ENCODE assay signal across 2 cellular contexts in genomic region chr7:101273126-101273525, GRCh38.
TF ChIP-seq lines count a peak whose summit lies in the region.

No MANE protein-coding gene starts in this region.

TF ChIP-seq in GM23338, 12 proteins besides CTCF, POLR2A, EP300 and RAD21 (continued from another document):
- no peak for TF ChIP-seq REST (IDR thresholded peaks at IDR 0.05; ENCODE audit: unreplicated experiment)
- TF ChIP-seq ZNF331 (CRISPR knock-in tag; IDR thresholded peaks at IDR 0.05; ENCODE audit: low read depth), result no peak
- no peak for TF ChIP-seq CREB1 (CRISPR knock-in tag; IDR thresholded peaks at IDR 0.05; ENCODE audit: low read depth)
- no peak for TF ChIP-seq ZNF114 (CRISPR knock-in tag; IDR thresholded peaks at IDR 0.05)
- no peak for TF ChIP-seq JUNB (IDR thresholded peaks at IDR 0.05; ENCODE audit: unreplicated experiment)
- no peak for TF ChIP-seq ETS1 (IDR thresholded peaks at IDR 0.05)
- TF ChIP-seq EZH2phosphoT487 (IDR thresholded peaks at IDR 0.05; ENCODE audit: unreplicated experiment), result no peak
- no peak for TF ChIP-seq EZH2 (IDR thresholded peaks at IDR 0.05; ENCODE audit: low read depth, unreplicated experiment)
- no peak for TF ChIP-seq ZNF462 (CRISPR knock-in tag; IDR thresholded peaks at IDR 0.05)
- no peak for TF ChIP-seq STAT1 (IDR thresholded peaks at IDR 0.05; ENCODE audit: unreplicated experiment)
TF ChIP-seq in GM23338: peak in this region for 0.

TF ChIP-seq in WTC11, 78 proteins besides CTCF, POLR2A, EP300 and RAD21:
- TF ChIP-seq ZBTB43 (CRISPR knock-in tag; IDR thresholded peaks at IDR 0.05) (no peak), ZNF425 (CRISPR knock-in tag; conservative IDR thresholded peaks at IDR 0.05) (no peak), ATF3 (CRISPR knock-in tag; conservative IDR thresholded peaks at IDR 0.05) (no peak), E2F1 (CRISPR knock-in tag; IDR thresholded peaks at IDR 0.05) (no peak), PRRX2 (CRISPR knock-in tag; IDR thresholded peaks at IDR 0.05) (no peak), ZNF138 (CRISPR knock-in tag; conservative IDR thresholded peaks at IDR 0.05) (no peak), OVOL2 (CRISPR knock-in tag; IDR thresholded peaks at IDR 0.05; ENCODE audit: borderline replicate concordance) (no peak), ZNF317 (CRISPR knock-in tag; IDR thresholded peaks at IDR 0.05; ENCODE audit: borderline replicate concordance, low read depth) (no peak), GRHL2 (CRISPR knock-in tag; IDR thresholded peaks at IDR 0.05; ENCODE audit: insufficient replicate concordance, severe bottlenecking) (no peak), SOX15 (CRISPR knock-in tag; IDR thresholded peaks at IDR 0.05) (no peak), ATF6 (CRISPR knock-in tag; IDR thresholded peaks at IDR 0.05) (no peak), JUN (CRISPR knock-in tag; IDR thresholded peaks at IDR 0.05) (no peak), MLX (CRISPR knock-in tag; IDR thresholded peaks at IDR 0.05) (no peak), KAT7 (CRISPR knock-in tag; IDR thresholded peaks at IDR 0.05; ENCODE audit: borderline replicate concordance) (no peak), ZNF219 (CRISPR knock-in tag; IDR thresholded peaks at IDR 0.05; ENCODE audit: borderline replicate concordance) (no peak), AR (CRISPR knock-in tag; IDR thresholded peaks at IDR 0.05) (no peak), E2F4 (CRISPR knock-in tag; IDR thresholded peaks at IDR 0.05; ENCODE audit: borderline replicate concordance, low read depth) (no peak)
